30 cellular contexts compared by ENCODE assay signal in genomic region chr2:141417246-141417797, GRCh38.
DNase-seq lines count a peak whose midpoint lies in the region; ATAC-seq and TF ChIP-seq lines count a peak whose summit lies in the region.
"Had no signal": no experiment of that assay in that cellular context is flagged by ENCODE, and none has a peak within 500 bp of the region (broad histone marks: within the 10 kb centered on the region; RNA-seq: fewer than 3 reads in every experiment).

No MANE protein-coding gene starts in this region.

- H3K4me1 Mint-ChIP-seq in T-helper 17 cell, result no peaks in the 10 kb centered on the region
- H3K4me1 Mint-ChIP-seq: nephron; stimulated activated effector memory CD8-positive, alpha-beta T cell treated with anti-CD3 and anti-CD28 coated beads, Interleukin-12 subunit alpha, Interleukin-12 subunit beta, amount 100 ng/mL, for 72 hours had no signal

- H3F3A ChIP-seq in MM.1S (ENCODE audit: insufficient read depth, low read length), result no peaks in the 10 kb centered on the region

- no peaks in the 10 kb centered on the region for H3K36me3 Mint-ChIP-seq in T-helper 17 cell (ENCODE audit: low read depth)
- H3K36me3 Mint-ChIP-seq: stimulated activated effector memory CD8-positive, alpha-beta T cell treated with anti-CD3 and anti-CD28 coated beads, Interleukin-12 subunit alpha, Interleukin-12 subunit beta, amount 100 ng/mL, for 72 hours had no signal

- H3K9me3 ChIP-seq in MM.1S (replicated peaks; ENCODE audit: insufficient read depth, low read length) (no peaks in the 10 kb centered on the region), T-helper 17 cell (ENCODE audit: control insufficient read depth, low read length, poor library complexity, severe bottlenecking) (no peaks in the 10 kb centered on the region)
- H3K9me3 ChIP-seq: adrenal gland, colonic mucosa, ovary, SJCRH30, upper lobe of right lung had no signal

- H3K4me3 ChIP-seq in MM.1S (ENCODE audit: low read length), result no peak overlapping the region
- H3K4me3 ChIP-seq: adrenal gland, breast epithelium, colonic mucosa, ovary, SJCRH30, spleen, upper lobe of right lung had no signal

- H3K27ac Mint-ChIP-seq in T-helper 17 cell, result no peak overlapping the region
- H3K27ac Mint-ChIP-seq: activated T-cell treated with anti-CD3 and anti-CD28 coated beads, Interleukin-2, amount 50 U/mL, for 24 hours; nephron; stimulated activated effector memory CD8-positive, alpha-beta T cell treated with anti-CD3 and anti-CD28 coated beads, Interleukin-12 subunit alpha, Interleukin-12 subunit beta, amount 100 ng/mL, for 72 hours had no signal

- no peak overlapping the region for H3K9ac ChIP-seq in MM.1S (ENCODE audit: low read length)

- ATAC-seq in HG02798 (IDR thresholded peaks at IDR 0.05; ENCODE audit: poor library complexity, unreplicated experiment) (peak; percentile 51), T-helper 17 cell (no peak)
- ATAC-seq: esophagus mucosa; left ventricle myocardium superior; stimulated activated effector memory CD8-positive, alpha-beta T cell treated with anti-CD3 and anti-CD28 coated beads, Interleukin-12 subunit alpha, Interleukin-12 subunit beta, amount 100 ng/mL, for 72 hours; upper lobe of right lung had no signal

- H4K20me1 ChIP-seq in MM.1S (ENCODE audit: insufficient read depth, low read length), result no peaks in the 10 kb centered on the region

- TF ChIP-seq CTCF in MM.1S (IDR thresholded peaks at IDR 0.05; ENCODE audit: low read length) (no peak), GM20000 (IDR thresholded peaks at IDR 0.05; ENCODE audit: extremely low read depth, missing control alignments) (no peak)

- no peaks in the 10 kb centered on the region for H3K36me3 ChIP-seq in MM.1S (replicated peaks; ENCODE audit: insufficient read depth, low read length)
- H3K36me3 ChIP-seq: adrenal gland, breast epithelium, colonic mucosa, ovary, SJCRH30, spleen, upper lobe of right lung had no signal

- peak overlapping the region; percentile 33; the same call in 1 of the 2 replicates for H3K4me2 ChIP-seq in MM.1S (ENCODE audit: low read depth, low read length)

- peak; percentile 10 for DNase-seq in EH (ENCODE audit: low read depth)
- peak; percentile 35 for DNase-seq in MM.1S
- DNase-seq in glomerular visceral epithelial cell (ENCODE audit: extremely low spot score), result peak; percentile 16
- DNase-seq in NOMO-1 treated with dmso at 0.1 percent for 144 hours (lab: John Stamatoyannopoulos, UW; ENCODE audit: unreplicated experiment), result no peak
- DNase-seq in GM20000 (ENCODE audit: low spot score), result no peak
- no peak for DNase-seq in HuH-7.5 (ENCODE audit: low spot score)
- DNase-seq in T-helper 17 cell, result no peak
- DNase-seq: activated CD4-positive, alpha-beta T cell treated with anti-CD3 and anti-CD28 coated beads for 4 hours; activated CD8-positive, alpha-beta memory T cell treated with anti-CD3 and anti-CD28 coated beads for 24 hours; activated T-cell treated with anti-CD3 and anti-CD28 coated beads, Interleukin-2, amount 50 U/mL, for 24 hours; adrenal gland; colonic mucosa; DMS79; hippocampal formation; left ventricle myocardium superior; NCI-H1417 treated with DMSO at 0.1 percent for 48 hours; NCI-H524; NK-92 treated with Interleukin-12 subunit alpha and Interleukin-12 subunit beta, amount 100 ng/mL, for 24 hours; ovary; SJCRH30; spleen; stimulated activated CD4-positive, alpha-beta T cell treated with anti-CD3 and anti-CD28 coated beads, Interleukin-2, amount 100 ng/mL, for 48 hours; upper lobe of right lung had no signal

- H2AFZ ChIP-seq in MM.1S (ENCODE audit: low read length), result no peak overlapping the region

- H3K9me2 ChIP-seq in MM.1S (replicated peaks; ENCODE audit: insufficient read depth, low read length), result no peaks in the 10 kb centered on the region

- H3K79me2 ChIP-seq in MM.1S (ENCODE audit: low read length), result no peaks in the 10 kb centered on the region

- no peaks in the 10 kb centered on the region for H3K27me3 ChIP-seq in MM.1S (replicated peaks; ENCODE audit: insufficient read depth, low read length)
- H3K27me3 ChIP-seq: adrenal gland, breast epithelium, colonic mucosa, foreskin keratinocyte, ovary, SJCRH30, spleen, upper lobe of right lung had no signal

- H3K4me1 ChIP-seq in MM.1S (ENCODE audit: low read length), result no peaks in the 10 kb centered on the region
- H3K4me1 ChIP-seq: adrenal gland, breast epithelium, colonic mucosa, foreskin keratinocyte, SJCRH30, spleen, upper lobe of right lung had no signal

- no peak overlapping the region for H3K4me3 Mint-ChIP-seq in T-helper 17 cell
- H3K4me3 Mint-ChIP-seq: activated T-cell treated with anti-CD3 and anti-CD28 coated beads, Interleukin-2, amount 50 U/mL, for 24 hours; nephron; stimulated activated effector memory CD8-positive, alpha-beta T cell treated with anti-CD3 and anti-CD28 coated beads, Interleukin-12 subunit alpha, Interleukin-12 subunit beta, amount 100 ng/mL, for 72 hours had no signal

- no peaks in the 10 kb centered on the region for H3K27me3 Mint-ChIP-seq in T-helper 17 cell
- H3K27me3 Mint-ChIP-seq: activated T-cell treated with anti-CD3 and anti-CD28 coated beads, Interleukin-2, amount 50 U/mL, for 24 hours had no signal

- no peak overlapping the region for H3K27ac ChIP-seq in MM.1S (ENCODE audit: low read length)
- H3K27ac ChIP-seq: adrenal gland, breast epithelium, colonic mucosa, foreskin keratinocyte, HL-60, ovary, SJCRH30, spleen, upper lobe of right lung had no signal

Comparison
In these comparisons a context has a peak if more than half of its experiments do, and no peak if none do; other contexts are left out.
1. DNase-seq: peak in EH (single experiment), MM.1S (single experiment) and glomerular visceral epithelial cell (single experiment); none in NOMO-1 treated with dmso at 0.1 percent for 144 hours (single experiment), GM20000 (single experiment), HuH-7.5 (single experiment) and T-helper 17 cell (0 of 3).